ENCODE assay signal across 19 cellular contexts in genomic region chr7:85222522-85222921, GRCh38. TPM values are rescaled to one million over a fixed set of nuclear protein-coding genes. Genes with fewer than 3 reads are reported as not detected.
A peak's percentile ranks its signal among the peaks of the same experiment; 100 is the strongest.
DNase-seq lines count a peak whose midpoint lies in the region; ATAC-seq, FAIRE-seq and TF ChIP-seq lines count a peak whose summit lies in the region.
"Had no signal": no experiment of that assay in that cellular context is flagged by ENCODE, and none has a peak within 500 bp of the region (broad histone marks: within the 10 kb centered on the region; RNA-seq: fewer than 3 reads in every experiment).

No MANE protein-coding gene starts in this region.

- DNase-seq in EL: peak; percentile 44
- peak; percentile 10 for DNase-seq in amniotic epithelial cell (ENCODE audit: low read depth)
- DNase-seq in H1 (ENCODE audit: low read depth in 1 of 2, low spot score in 2 of 2): no peak
- no peak for DNase-seq in mesothelial cell of epicardium (ENCODE audit: low spot score in 2 of 2, unreplicated experiment in 2 of 2)
- no peak for DNase-seq in urothelium cell line (ENCODE audit: low spot score)
- no peak for DNase-seq in glutamatergic neuron
- DNase-seq: CD4-positive, CD25-positive, alpha-beta regulatory T cell; CD8-positive, alpha-beta memory T cell; COR-L47; GF-D8; H7; HFFc6 had no signal

- H3K23me2 ChIP-seq in H1 (ENCODE audit: low read depth, low read length): no peaks in the 10 kb centered on the region

- no peak for TF ChIP-seq POLR2A in H1 (IDR thresholded peaks at IDR 0.05; ENCODE audit: control extremely low read depth in 1 of 2, low read depth in 2 of 2, low read length in 2 of 2)

- no peaks in the 10 kb centered on the region for H3K9me3 ChIP-seq in H1 (ENCODE audit: insufficient read depth in 2 of 2, low read depth in 1 of 2, low read length in 1 of 2)
- H3K9me3 ChIP-seq: BLaER1 treated with 17β-estradiol and CSF1 and Interleukin-3, amounts not matched to agents 10 nM and 100 nM had no signal

- no peak overlapping the region for H3K4me3 Mint-ChIP-seq in mesothelial cell of epicardium
- no peak overlapping the region for H3K4me3 Mint-ChIP-seq in glutamatergic neuron (ENCODE audit: unreplicated experiment)
- H3K4me3 Mint-ChIP-seq: B cell; CD4-positive, CD25-positive, alpha-beta regulatory T cell; CD8-positive, alpha-beta memory T cell; GM23338; HFFc6 had no signal

- no peaks in the 10 kb centered on the region for H3K9me3 Mint-ChIP-seq in mesothelial cell of epicardium
- H3K9me3 Mint-ChIP-seq in glutamatergic neuron (ENCODE audit: unreplicated experiment): no peaks in the 10 kb centered on the region
- H3K9me3 Mint-ChIP-seq: GM23338, HFFc6 had no signal

- no peak overlapping the region for H2BK120ac ChIP-seq in H1 (replicated peaks; ENCODE audit: low read depth, low read length)

- no peaks in the 10 kb centered on the region for H3K36me3 ChIP-seq in H1 (ENCODE audit: control insufficient read depth in 2 of 4, insufficient read depth in 4 of 4, low read length in 3 of 4)
- H3K36me3 ChIP-seq: BLaER1 treated with 17β-estradiol and CSF1 and Interleukin-3, amounts not matched to agents 10 nM and 100 nM had no signal

- no peak for ATAC-seq in HG03025 (IDR thresholded peaks at IDR 0.05; ENCODE audit: low FRiP score, unreplicated experiment)
- ATAC-seq: GM23338, HCT116, HepG2 had no signal

- no peak overlapping the region for H4K91ac ChIP-seq in H1 (replicated peaks; ENCODE audit: insufficient read length, low read length)

- no peak for TF ChIP-seq EP300 in H1 (IDR thresholded peaks at IDR 0.05; ENCODE audit: borderline replicate concordance in 1 of 2, low read depth in 2 of 2, low read length in 2 of 2)

- H3K4me1 ChIP-seq in H1 (replicated peaks in 1 of 4; ENCODE audit: control insufficient read depth in 3 of 4, insufficient read depth in 4 of 4, low read length in 3 of 4): no peaks in the 10 kb centered on the region
- H3K4me1 ChIP-seq: BLaER1 treated with 17β-estradiol and CSF1 and Interleukin-3, amounts not matched to agents 10 nM and 100 nM had no signal

- H3K27ac Mint-ChIP-seq in mesothelial cell of epicardium: peak overlapping the region; percentile 35
- no peak overlapping the region for H3K27ac Mint-ChIP-seq in glutamatergic neuron (ENCODE audit: unreplicated experiment)
- H3K27ac Mint-ChIP-seq: B cell; CD4-positive, CD25-positive, alpha-beta regulatory T cell; CD8-positive, alpha-beta memory T cell; GM23338; HFFc6 had no signal

- H2BK5ac ChIP-seq in H1 (ENCODE audit: low read depth, low read length): no peak overlapping the region

- no peak overlapping the region for H3K56ac ChIP-seq in H1 (replicated peaks; ENCODE audit: insufficient read length, low read depth, low read length)

- H2BK12ac ChIP-seq in H1 (ENCODE audit: low read depth, low read length): no peak overlapping the region

- POLR2A ChIA-PET in H1 (lab: Charles Lee; ENCODE audit: partially characterized antibody): no interaction called here

- H3K4me2 ChIP-seq in H1 (ENCODE audit: insufficient read depth in 1 of 2, low read depth in 2 of 2, low read length in 2 of 2): no peak overlapping the region
- H3K4me2 ChIP-seq: BLaER1 treated with 17β-estradiol and CSF1 and Interleukin-3, amounts not matched to agents 10 nM and 100 nM; GM23338 had no signal

- H2AFZ ChIP-seq in H1 (ENCODE audit: low read length): no peak overlapping the region
- H2AFZ ChIP-seq: GM23338 had no signal

- H3K4me3 ChIP-seq in H1 (ENCODE audit: extremely low read depth in 1 of 4, insufficient read depth in 2 of 4, low read depth in 3 of 4, low read length in 4 of 4): no peak overlapping the region
- H3K4me3 ChIP-seq: BLaER1 treated with 17β-estradiol and CSF1 and Interleukin-3, amounts not matched to agents 10 nM and 100 nM; GM23338 had no signal

- H3K18ac ChIP-seq in H1 (ENCODE audit: extremely low read depth, low read length): no peak overlapping the region

- CTCF ChIA-PET in H1 (lab: Charles Lee; ENCODE audit: partially characterized antibody): no interaction called here

- H3K27me3 Mint-ChIP-seq in mesothelial cell of epicardium (ENCODE audit: low read depth) (no peaks in the 10 kb centered on the region), glutamatergic neuron (ENCODE audit: unreplicated experiment) (no peaks in the 10 kb centered on the region)
- H3K27me3 Mint-ChIP-seq: B cell; CD4-positive, CD25-positive, alpha-beta regulatory T cell; CD8-positive, alpha-beta memory T cell had no signal

- 93% methylated on average over 4 of the region's 4 CpGs; no CpG with 5 or more reads in 1 of the 2 experiments for WGBS in H1 (ENCODE audit: extremely low coverage in 1 of 2, insufficient coverage in 1 of 2, insufficient read length in 1 of 2, insufficient replicate concordance in 2 of 2, low coverage in 1 of 2, low lambda C conversion rate in 2 of 2, missing lambda C conversion rate in 1 of 2), 2 experiments

- H3K23ac ChIP-seq in H1 (ENCODE audit: insufficient read length): no peak overlapping the region

- no peak overlapping the region for H2BK20ac ChIP-seq in H1 (ENCODE audit: low read length)

- H4K5ac ChIP-seq in H1 (ENCODE audit: insufficient read length, low read depth, low read length): no peak overlapping the region

- H3K79me1 ChIP-seq in H1 (ENCODE audit: low read depth, low read length): no peaks in the 10 kb centered on the region

- TF ChIP-seq RAD21 in H1 (IDR thresholded peaks at IDR 0.05 in 1 of 2, conservative IDR thresholded peaks at IDR 0.05 in 1 of 2; ENCODE audit: low read depth in 2 of 2, low read length in 2 of 2): no peak

- H3K4ac ChIP-seq in H1 (replicated peaks; ENCODE audit: insufficient read length, low read depth, low read length): peak overlapping the region; percentile 78

- no peaks in the 10 kb centered on the region for H3K27me3 ChIP-seq in H1 (replicated peaks in 1 of 4; ENCODE audit: control insufficient read depth in 3 of 4, extremely low read depth in 1 of 4, insufficient read depth in 3 of 4, low read length in 3 of 4)
- H3K27me3 ChIP-seq: BLaER1 treated with 17β-estradiol and CSF1 and Interleukin-3, amounts not matched to agents 10 nM and 100 nM had no signal

- no peaks in the 10 kb centered on the region for H4K20me1 ChIP-seq in H1 (replicated peaks in 1 of 2; ENCODE audit: control insufficient read depth in 1 of 2, insufficient read depth in 2 of 2, low read length in 2 of 2)
- H4K20me1 ChIP-seq: BLaER1 treated with 17β-estradiol and CSF1 and Interleukin-3, amounts not matched to agents 10 nM and 100 nM had no signal

- no peak overlapping the region for H3K14ac ChIP-seq in H1 (ENCODE audit: insufficient read length)

- peaks cover 2% of the 10 kb centered on the region for H3K36me3 Mint-ChIP-seq in mesothelial cell of epicardium
- H3K36me3 Mint-ChIP-seq in glutamatergic neuron (ENCODE audit: unreplicated experiment): no peaks in the 10 kb centered on the region
- H3K36me3 Mint-ChIP-seq: CD4-positive, CD25-positive, alpha-beta regulatory T cell; CD8-positive, alpha-beta memory T cell had no signal

- H4K8ac ChIP-seq in H1 (ENCODE audit: extremely low read depth, insufficient read depth, low read length): no peak overlapping the region

- no peaks in the 10 kb centered on the region for H3K79me2 ChIP-seq in H1 (ENCODE audit: control insufficient read depth in 1 of 2, insufficient read depth in 2 of 2, low read length in 2 of 2)

- FAIRE-seq in H1 (lab: Jason Lieb, UNC) (no peak), urothelium cell line (lab: Jason Lieb, UNC) (no peak)
- FAIRE-seq: D721Med, HepG2 had no signal

- no peak for TF ChIP-seq CTCF in H1 (IDR thresholded peaks at IDR 0.05; ENCODE audit: control extremely low read depth in 1 of 3, insufficient read depth in 1 of 3, low read depth in 1 of 3, low read length in 3 of 3)
- TF ChIP-seq CTCF in mesothelial cell of epicardium (IDR thresholded peaks at IDR 0.05; ENCODE audit: unreplicated experiment): no peak
- TF ChIP-seq CTCF in glutamatergic neuron (IDR thresholded peaks at IDR 0.05; ENCODE audit: partially characterized antibody, unreplicated experiment): no peak

- H3K9ac ChIP-seq in H1 (replicated peaks in 1 of 4; ENCODE audit: extremely low read depth in 1 of 4, low read depth in 3 of 4, low read length in 3 of 4): no peak overlapping the region
- H3K9ac ChIP-seq: BLaER1 treated with 17β-estradiol and CSF1 and Interleukin-3, amounts not matched to agents 10 nM and 100 nM had no signal

- H3K27ac ChIP-seq in H1 (ENCODE audit: low read depth, low read length): no peak overlapping the region
- H3K27ac ChIP-seq: BLaER1 treated with 17β-estradiol and CSF1 and Interleukin-3, amounts not matched to agents 10 nM and 100 nM had no signal

- H3K4me1 Mint-ChIP-seq in mesothelial cell of epicardium (peaks cover 56% of the 10 kb centered on the region), glutamatergic neuron (ENCODE audit: low read depth, unreplicated experiment) (peaks cover 4% of the 10 kb centered on the region)
- H3K4me1 Mint-ChIP-seq: B cell; CD4-positive, CD25-positive, alpha-beta regulatory T cell; CD8-positive, alpha-beta memory T cell; GM23338 had no signal

- no peak overlapping the region for H2AK5ac ChIP-seq in H1 (ENCODE audit: low read depth, low read length)

- H2BK15ac ChIP-seq in H1 (ENCODE audit: low read length): no peak overlapping the region

TF ChIP-seq in H1, 55 proteins besides CTCF, POLR2A, EP300 and RAD21:
- TF ChIP-seq SAP30 (IDR thresholded peaks at IDR 0.05; ENCODE audit: insufficient read depth, insufficient replicate concordance, low read length) (no peak), YY1 (IDR thresholded peaks at IDR 0.05; ENCODE audit: low read depth, low read length) (no peak), TAF1 (IDR thresholded peaks at IDR 0.05; ENCODE audit: low read depth, low read length) (no peak)

RNA-seq across cellular contexts. Expression of gene SEMA3D, which starts 35.7 kb away (rescaled TPM):
- 3.5 and 4.1 TPM in 2 replicates for total RNA-seq in H1 (2021; fragmentation: NEBNext Ultra II Directional; extraction: Animal tissue kit (Norgen Biotek cat#: 25700))
- polyA plus RNA-seq in H1 (2011; rRNA removed): 1.1 and 1.6 TPM in 2 replicates
- polyA plus RNA-seq in H1 (2011; cell fraction: cytosol; rRNA removed): 1.3 TPM
- polyA plus RNA-seq in H1 (2011; cell fraction: nucleus; rRNA removed): 1.8 TPM
- polyA plus RNA-seq in H1 (2012, experiment 1 of 2): 1.6 to 3.4 TPM (median 2.4 TPM) in 4 replicates
- 0.17 TPM for polyA plus RNA-seq in H1 (2012, experiment 2 of 2)
- 3.0 TPM for polyA plus RNA-seq in H1 (2013, experiment 1 of 2)
- 2.9 TPM for polyA plus RNA-seq in H1 (2013, experiment 2 of 2)
- 11.9 and 17.1 TPM in 2 replicates for polyA minus RNA-seq in H1 (2011; rRNA and poly(A)+ RNA removed)
- polyA minus RNA-seq in H1 (2011; cell fraction: cytosol; rRNA and poly(A)+ RNA removed): 4.5 TPM
- polyA minus RNA-seq in H1 (2011; cell fraction: nucleus; rRNA and poly(A)+ RNA removed): 13.2 TPM
- 264 to 278 TPM (median 272 TPM) in 3 replicates for total RNA-seq in mesothelial cell of epicardium
- 13.6 TPM for total RNA-seq in glutamatergic neuron (ENCODE audit: unreplicated experiment)
- total RNA-seq: CD4-positive, CD25-positive, alpha-beta regulatory T cell; CD8-positive, alpha-beta memory T cell had no signal
- polyA plus RNA-seq: CD4-positive, CD25-positive, alpha-beta regulatory T cell; CD8-positive, alpha-beta memory T cell; HepG2 had no signal

Comparison
In these comparisons a context has a peak if more than half of its experiments do, and no peak if none do; other contexts are left out.
1. DNase-seq: peak in EL (single experiment) and amniotic epithelial cell (single experiment); none in H1 (0 of 2), mesothelial cell of epicardium (0 of 2), urothelium cell line (single experiment) and glutamatergic neuron (single experiment).
2. RNA of gene SEMA3D, which starts 35.7 kb away (total RNA-seq): 264 to 278 TPM in mesothelial cell of epicardium; 13.6 TPM in glutamatergic neuron (single experiment) and 3.5 to 4.1 TPM in H1; every median in the first group is over 10 times any median in the second.